34 cellular contexts compared by ENCODE assay signal in genomic region chr10:88873757-88874156, GRCh38. TPM values are rescaled to one million over a fixed set of nuclear protein-coding genes. Genes with fewer than 3 reads are reported as not detected.
"Had no signal": no experiment of that assay in that cellular context is flagged by ENCODE, and none has a peak within 500 bp of the region (broad histone marks: within the 10 kb centered on the region; RNA-seq: fewer than 3 reads in every experiment).

No MANE protein-coding gene starts in this region.

- FAIRE-seq: bronchial epithelial cell, TTC549 had no signal

- H3K9me3 ChIP-seq: ascending aorta had no signal

- H3K4me3 ChIP-seq: ascending aorta, cardiac muscle cell had no signal

- ATAC-seq: activated CD4-positive, alpha-beta T cell treated with anti-CD3 and anti-CD28 coated beads for 36 hours; activated CD4-positive, CD25-positive, alpha-beta regulatory T cell treated with anti-CD3 and anti-CD28 coated beads, Interleukin-2, amount 50 U/mL, for 24 hours; activated CD8-positive, alpha-beta memory T cell treated with anti-CD3 and anti-CD28 coated beads, Interleukin-2, amount 10 ng/mL, durations not matched to agents 7 days and 5 days; activated CD8-positive, alpha-beta T cell treated with anti-CD3 and anti-CD28 coated beads, Interleukin-2, amount 10 ng/mL, durations not matched to agents 7 days and 5 days; activated naive CD8-positive, alpha-beta T cell treated with anti-CD3 and anti-CD28 coated beads, Interleukin-2, amount 50 U/mL, for 24 hours had no signal

- H3K27me3 ChIP-seq: ascending aorta had no signal

- H3K4me1 ChIP-seq: ascending aorta had no signal

- H3K36me3 ChIP-seq: ascending aorta, cardiac muscle cell had no signal

- H3K27ac ChIP-seq: ascending aorta, cardiac muscle cell, VCaP had no signal

- DNase-seq: activated B cell treated with CpG ODN at 0.5 μM for 24 hours; activated CD4-positive, alpha-beta memory T cell treated with anti-CD3 and anti-CD28 coated beads, Interleukin-2, amount 10 ng/mL, durations not matched to agents 7 days and 5 days; activated CD4-positive, alpha-beta T cell treated with anti-CD3 and anti-CD28 coated beads for 1 hour; activated CD4-positive, alpha-beta T cell treated with anti-CD3 and anti-CD28 coated beads for 36 hours; activated CD4-positive, alpha-beta T cell treated with anti-CD3 and anti-CD28 coated beads for 48 hours; activated CD4-positive, alpha-beta T cell treated with anti-CD3 and anti-CD28 coated beads, Interleukin-2, amount 10 ng/mL, durations not matched to agents 7 days and 5 days; activated CD4-positive, alpha-beta T cell treated with anti-CD3 and anti-CD28 coated beads, Interleukin-2, amount 50 U/mL, for 48 hours; activated CD8-positive, alpha-beta memory T cell treated with anti-CD3 and anti-CD28 coated beads for 24 hours; activated CD8-positive, alpha-beta memory T cell treated with anti-CD3 and anti-CD28 coated beads, Interleukin-2, amount 10 ng/mL, durations not matched to agents 7 days and 5 days; activated CD8-positive, alpha-beta memory T cell treated with anti-CD3 and anti-CD28 coated beads, Interleukin-2, amount 50 U/mL, for 48 hours; activated CD8-positive, alpha-beta T cell treated with anti-CD3 and anti-CD28 coated beads, Interleukin-2, amount 10 ng/mL, durations not matched to agents 7 days and 5 days; activated effector memory CD4-positive, alpha-beta T cell treated with Interleukin-2 at 50 U/mL for 16 hours; activated gamma-delta T cell; activated naive CD4-positive, alpha-beta T cell treated with anti-CD3 and anti-CD28 coated beads, Interleukin-2, amount 10 ng/mL, durations not matched to agents 7 days and 5 days; activated naive CD4-positive, alpha-beta T cell treated with Interleukin-2 at 50 U/mL for 16 hours; activated naive CD8-positive, alpha-beta T cell treated with anti-CD3 and anti-CD28 coated beads, Interleukin-2, amount 10 ng/mL, durations not matched to agents 7 days and 5 days; activated naive CD8-positive, alpha-beta T cell treated with anti-CD3 and anti-CD28 coated beads, Interleukin-2, amount 50 U/mL, for 24 hours; activated T-cell treated with anti-CD3 and anti-CD28 coated beads, Interleukin-2, amount 50 U/mL, for 24 hours; activated T-cell treated with anti-CD3 and anti-CD28 coated beads, Interleukin-2, amount 50 U/mL, for 48 hours; amygdala; anterior cingulate cortex; caudate nucleus; cerebellar nuclear complex; T-helper 1 cell; T-helper 2 cell; T-helper 9 cell had no signal

RNA-seq across cellular contexts. Expression of gene ANKRD22, which starts 22.1 kb away (rescaled TPM):
- total RNA-seq: activated B cell treated with CpG ODN at 0.5 μM for 24 hours; activated naive CD8-positive, alpha-beta T cell treated with anti-CD3 and anti-CD28 coated beads, Interleukin-2, amount 10 ng/mL, durations not matched to agents 7 days and 5 days; activated T-helper 2 cell treated with anti-CD3 and anti-CD28 coated beads, Interferon-gamma antibody, Interleukin-2, Interleukin-4, amounts not matched to agents 10 μg/mL and 5 μg/mL and 100 μg/mL, durations not matched to agents 14 hours and 24 hours and 36 hours; ascending aorta; cardiac muscle cell; chondrocyte had no signal
- polyA plus RNA-seq: cardiac muscle cell had no signal
